Comparison of ENCODE assay signal across 8 cellular contexts in the genomic region with DNA sequence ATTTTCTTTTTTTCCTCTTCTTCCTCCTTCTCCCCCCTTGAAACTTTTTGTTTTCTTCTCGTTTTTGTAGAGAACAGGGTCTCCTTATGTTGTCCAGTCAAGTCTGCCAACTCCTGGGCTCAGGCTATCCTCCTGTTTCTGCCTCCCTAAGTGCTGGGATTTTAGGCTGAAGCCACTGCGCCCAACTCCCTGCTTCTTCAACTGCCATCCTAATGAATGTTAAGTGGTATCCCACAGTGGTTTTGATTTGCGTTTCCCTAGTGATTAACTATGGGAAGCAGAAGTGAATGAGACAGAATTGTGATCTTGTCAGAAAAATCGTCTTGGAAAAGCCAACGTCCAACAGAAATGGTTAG. TPM values are rescaled to one million over a fixed set of nuclear protein-coding genes. Genes with fewer than 3 reads are reported as not detected.
DNase-seq lines count a peak whose midpoint lies in the region; ATAC-seq and TF ChIP-seq lines count a peak whose summit lies in the region.

No MANE protein-coding gene starts in this region.

- TF ChIP-seq CTCF in heart right ventricle (IDR thresholded peaks at IDR 0.05): no peak
- no peak for TF ChIP-seq CTCF in astrocyte of the cerebellum (IDR thresholded peaks at IDR 0.05; ENCODE audit: low read depth, low read length, missing control alignments)

- H3K27ac Mint-ChIP-seq in memory B cell: peak overlapping the region; percentile 89

- no peaks in the 10 kb centered on the region for H3K36me3 ChIP-seq in heart right ventricle
- no peaks in the 10 kb centered on the region for H3K36me3 ChIP-seq in urinary bladder (ENCODE audit: insufficient read depth)

- H3K4me1 Mint-ChIP-seq in memory B cell: peaks cover 41% of the 10 kb centered on the region

- H3K27me3 Mint-ChIP-seq in memory B cell: no peaks in the 10 kb centered on the region

- H3K27ac ChIP-seq in heart right ventricle: peak overlapping the region; percentile 91 to 100 (median 96)
- no peak overlapping the region for H3K27ac ChIP-seq in urinary bladder (ENCODE audit: low read depth)

- H3K4me3 Mint-ChIP-seq in memory B cell: peak overlapping the region; percentile 97

- in situ Hi-C loops in astrocyte of the cerebellum (cut with HindIII; ENCODE audit: low sequenced_read_pairs): loop anchor here (10.0 kb wide), 1 partner anchor 88 kb away; a partner anchor contains a TSS

- peaks cover 2% of the 10 kb centered on the region for H3K9me3 Mint-ChIP-seq in memory B cell

- H3K27me3 ChIP-seq in heart right ventricle: no peaks in the 10 kb centered on the region

- 24 to 28% methylated on average over 5 of the region's 5 CpGs for WGBS in heart right ventricle, 2 donors
- 29% methylated on average over 5 of the region's 5 CpGs for WGBS in urinary bladder

- H3K4me1 ChIP-seq in heart right ventricle (peaks cover 2 to 64% (median 49%) of the 10 kb centered on the region in 9 donors), urinary bladder (ENCODE audit: insufficient read depth) (no peaks in the 10 kb centered on the region)

- ATAC-seq in heart right ventricle: no peak
- ATAC-seq in memory B cell (ENCODE audit: low read depth): no peak
- no peak for ATAC-seq in sciatic nerve

- H3K4me3 ChIP-seq in heart right ventricle: peak overlapping the region in 9 of 10 donors; percentile 67 to 94 (median 90)
- peak overlapping the region; percentile 83 for H3K4me3 ChIP-seq in astrocyte of the cerebellum (ENCODE audit: low read depth, low read length)
- peak overlapping the region; percentile 99 for H3K4me3 ChIP-seq in urinary bladder (ENCODE audit: low read depth, low read length)

- intact Hi-C loops in heart right ventricle (cut with DNase I) (loop anchor here in 5 of 10 donors (5.0 to 10.0 kb wide), 7 partner anchors 35 to 92 kb away; a partner anchor contains a TSS), cardiac septum (cut with DNase I) (loop anchor here (5.0 kb wide), 2 partner anchors 80 to 90 kb away; no protein-coding TSS in a partner anchor), sciatic nerve (cut with DNase I) (no loop called here)

- H3K9me3 ChIP-seq in heart right ventricle: no peaks in the 10 kb centered on the region

- peaks cover 9% of the 10 kb centered on the region for H3K36me3 Mint-ChIP-seq in memory B cell

- DNase-seq in heart right ventricle (no peak), cardiac septum (ENCODE audit: low spot score) (no peak), astrocyte of the cerebellum (ENCODE audit: low read depth) (no peak), memory B cell (ENCODE audit: low spot score in 2 of 2) (no peak), RKO (ENCODE audit: low spot score) (no peak), sciatic nerve (ENCODE audit: low spot score) (no peak), NCI-H146 (lab: John Stamatoyannopoulos, UW) (no peak)

RNA-seq across cellular contexts. Expression of a gene that starts 1.0 kb away (rescaled TPM):
- total RNA-seq in heart right ventricle (100 to 1,000 TPM; 188 to 289 (median 214) TPM), cardiac septum (213 TPM), urinary bladder (224 TPM), sciatic nerve (429 TPM)
- polyA plus RNA-seq in heart right ventricle (100 to 1,000 TPM; 163 to 448 TPM), urinary bladder (277 TPM)

RNA-seq across cellular contexts. Expression of a gene that starts 49.8 kb away (rescaled TPM):
- 10 to 100 TPM; 10.4 to 36.9 (median 16.4) TPM for total RNA-seq in heart right ventricle
- polyA plus RNA-seq in heart right ventricle: 10 to 100 TPM; 12.3 to 47.7 TPM
- total RNA-seq in cardiac septum: 19.1 TPM
- total RNA-seq in urinary bladder: 26.0 TPM
- 18.8 TPM for polyA plus RNA-seq in urinary bladder
- 82.7 TPM for total RNA-seq in sciatic nerve
